ENCODE assay signal across 1 cellular context in the genomic region with DNA sequence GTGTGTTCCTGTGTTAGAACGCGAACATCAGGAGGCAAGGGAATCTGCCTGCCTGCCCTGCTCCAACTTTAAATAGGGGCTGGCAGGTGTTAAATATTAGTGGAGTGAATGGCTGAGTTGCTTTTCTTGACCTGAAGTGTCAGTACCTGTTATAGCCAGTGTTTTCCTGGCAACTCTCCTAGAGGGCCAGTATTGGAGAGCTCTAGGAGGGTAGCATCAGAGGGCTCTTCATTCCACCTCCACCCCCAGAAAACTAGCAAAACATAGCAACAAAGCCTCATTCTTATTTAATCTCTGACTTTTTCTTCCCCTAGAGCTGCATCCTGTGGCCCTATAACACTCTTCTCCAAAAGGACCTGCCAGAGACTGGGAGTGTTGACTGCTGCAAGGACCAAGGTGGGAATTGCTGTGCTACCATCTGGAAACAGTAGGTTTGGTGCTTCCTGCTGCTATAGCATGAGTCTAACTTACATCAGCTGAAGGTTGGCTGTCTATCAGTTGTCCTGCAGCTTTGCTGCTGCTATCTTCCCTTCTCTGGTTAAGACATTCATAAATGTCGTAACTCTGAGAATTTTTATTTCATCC.
TF ChIP-seq lines count a peak whose summit lies in the region.

No MANE protein-coding gene starts in this region.

TF ChIP-seq in GM23338, 12 proteins besides CTCF, POLR2A, EP300 and RAD21 (continued from another document):
- TF ChIP-seq ZNF462 (CRISPR knock-in tag; IDR thresholded peaks at IDR 0.05) (no peak), CREB1 (CRISPR knock-in tag; IDR thresholded peaks at IDR 0.05; ENCODE audit: low read depth) (no peak), REST (IDR thresholded peaks at IDR 0.05; ENCODE audit: unreplicated experiment) (no peak), ZNF114 (CRISPR knock-in tag; IDR thresholded peaks at IDR 0.05) (no peak)
